In the genomic region with DNA sequence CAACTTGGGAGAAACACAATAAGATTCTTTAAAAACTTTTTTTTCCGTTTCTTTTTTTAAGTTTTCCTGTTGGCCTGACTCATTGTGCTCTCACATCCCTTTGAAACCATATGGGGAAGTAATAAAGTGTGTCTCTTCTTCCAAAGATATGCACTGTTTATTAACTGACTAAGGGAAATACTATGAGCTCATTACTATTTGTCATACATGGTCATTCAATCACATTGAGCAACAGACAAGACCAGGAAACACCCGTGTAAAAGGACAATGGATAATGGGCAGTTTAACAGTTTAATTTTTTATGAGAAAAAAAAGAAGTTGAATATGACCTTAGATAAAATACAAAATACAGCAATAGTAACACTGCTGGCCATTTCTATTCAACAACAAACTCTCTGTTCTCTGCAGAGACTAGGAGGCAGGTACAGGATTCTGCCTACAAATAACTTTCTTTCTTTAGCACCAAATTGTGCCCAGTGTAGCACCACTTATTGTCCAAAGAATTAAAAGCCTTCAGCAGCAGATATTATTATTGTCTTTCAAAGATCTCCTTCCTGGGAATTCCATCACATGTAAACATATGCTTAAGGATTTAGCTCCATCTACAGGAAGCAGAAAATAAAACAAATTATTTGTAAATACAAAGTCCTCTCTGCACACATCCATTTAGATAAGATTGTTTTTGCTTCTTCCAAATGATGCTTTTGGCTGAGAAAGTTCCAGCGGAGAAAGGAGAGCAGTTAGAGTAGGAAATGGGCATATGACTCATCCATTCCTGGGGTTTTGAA, we compare ENCODE assay signal across 8 cellular contexts. TPM values are rescaled to one million over a fixed set of nuclear protein-coding genes. Genes with fewer than 3 reads are reported as not detected.
A peak's percentile ranks its signal among the peaks of the same experiment; 100 is the strongest.
DNase-seq lines count a peak whose midpoint lies in the region; ATAC-seq and TF ChIP-seq lines count a peak whose summit lies in the region.

No MANE protein-coding gene starts in this region.

- no peaks in the 10 kb centered on the region for H3K36me3 ChIP-seq in vagina

- no peak overlapping the region for H3K4me3 ChIP-seq in AG09309 (ENCODE audit: control insufficient read depth, low read depth, low read length)
- no peak overlapping the region for H3K4me3 ChIP-seq in vagina

- peak; percentile 86 for DNase-seq in AG09309 (ENCODE audit: low read depth)
- DNase-seq in astrocyte of the hippocampus (ENCODE audit: low read depth, low spot score): peak; percentile 85
- peak; percentile 96 for DNase-seq in kidney glomerular epithelial cell (lab: John Stamatoyannopoulos, UW)
- DNase-seq in vagina (ENCODE audit: extremely low spot score in 2 of 2): no peak
- no peak for DNase-seq in NCI-H187 (lab: John Stamatoyannopoulos, UW)

- peak; percentile 15 for TF ChIP-seq CTCF in AG09309 (IDR thresholded peaks at IDR 0.05; ENCODE audit: control insufficient read depth, insufficient read depth, low read depth, low read length, missing control alignments)
- TF ChIP-seq CTCF in LNCAP (IDR thresholded peaks at IDR 0.05): peak; percentile 51
- TF ChIP-seq CTCF in vagina (IDR thresholded peaks at IDR 0.05): peak in 1 of 3 experiments; percentile 36

- no peak for TF ChIP-seq POLR2A in vagina (IDR thresholded peaks at IDR 0.05)

- no peaks in the 10 kb centered on the region for H3K9me3 ChIP-seq in vagina

- ATAC-seq in GM18868 (IDR thresholded peaks at IDR 0.05; ENCODE audit: unreplicated experiment) (no peak), GM19467 (IDR thresholded peaks at IDR 0.05; ENCODE audit: unreplicated experiment) (no peak)

- peak overlapping the region; percentile 52 for H3K27ac ChIP-seq in vagina

- peaks cover 15% of the 10 kb centered on the region for H3K4me1 ChIP-seq in vagina

- intact Hi-C loops in vagina (cut with DNase I): loop anchor here (5.0 kb wide), 1 partner anchor 1574 kb away; no protein-coding TSS in a partner anchor

- H3K27me3 ChIP-seq in vagina: no peaks in the 10 kb centered on the region

RNA-seq across cellular contexts. Expression of gene AKR1E2, which starts 55.0 kb away (rescaled TPM):
- total RNA-seq in vagina: 3.7 TPM

Comparison
In these comparisons a context has a peak if more than half of its experiments do, and no peak if none do; other contexts are left out.
1. DNase-seq: peak in AG09309 (single experiment), astrocyte of the hippocampus (single experiment) and kidney glomerular epithelial cell (single experiment); none in vagina (0 of 2) and NCI-H187 (0 of 2).